In the genomic region with DNA sequence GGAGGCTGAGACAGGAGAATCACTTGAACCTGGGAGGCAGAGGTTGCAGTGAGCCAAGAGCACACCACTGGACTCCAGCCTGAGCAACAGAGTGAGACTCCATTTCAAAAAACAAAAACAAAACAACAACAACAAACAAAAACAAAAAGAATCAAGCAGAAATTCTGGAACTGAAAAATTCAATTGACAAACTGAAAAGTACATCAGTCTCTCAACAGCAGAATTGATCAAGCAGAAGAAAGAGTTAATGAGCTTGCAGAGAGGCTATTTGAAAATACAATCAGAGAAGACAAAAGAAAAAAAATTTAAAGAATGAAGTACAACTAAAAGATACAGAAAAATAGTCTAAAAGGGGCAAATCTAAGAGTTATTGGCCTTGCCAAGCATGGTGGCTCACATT, we compare ENCODE assay signal across 29 cellular contexts. TPM values are rescaled to one million over a fixed set of nuclear protein-coding genes. Genes with fewer than 3 reads are reported as not detected.
"Had no signal": no experiment of that assay in that cellular context is flagged by ENCODE, and none has a peak within 500 bp of the region (broad histone marks: within the 10 kb centered on the region; RNA-seq: fewer than 3 reads in every experiment).

No MANE protein-coding gene starts in this region.

- H3K27ac ChIP-seq: stomach, suprapubic skin, testis, thoracic aorta, thyroid gland, tibial artery, tibial nerve, transverse colon, upper lobe of left lung, upper lobe of right lung, uterus, vagina had no signal

- H3K9me3 ChIP-seq: testis, thyroid gland, upper lobe of right lung, uterus, vagina had no signal

- H3K4me3 ChIP-seq: stomach, suprapubic skin, testis, thoracic aorta, thyroid gland, tibial artery, tibial nerve, transverse colon, upper lobe of left lung, upper lobe of right lung, uterus, vagina had no signal

- FAIRE-seq: urothelium cell line had no signal

- H3K27me3 ChIP-seq: stomach, suprapubic skin, testis, thyroid gland, tibial artery, tibial nerve, transverse colon, upper lobe of left lung, upper lobe of right lung, uterus, vagina had no signal

- DNase-seq: stimulated activated CD4-positive, alpha-beta T cell treated with anti-CD3 and anti-CD28 coated beads, Interleukin-2, amount 100 ng/mL, for 48 hours; stimulated activated CD4-positive, alpha-beta T cell treated with anti-CD3 and anti-CD28 coated beads, Interleukin-4, amount 100 ng/mL, for 1 hour; stimulated activated CD4-positive, alpha-beta T cell treated with anti-CD3 and anti-CD28 coated beads, Interleukin-4, amount 100 ng/mL, for 24 hours; stimulated activated CD4-positive, alpha-beta T cell treated with anti-CD3 and anti-CD28 coated beads, Interleukin-4, amount 100 ng/mL, for 4 hours; stimulated activated CD8-positive, alpha-beta memory T cell treated with anti-CD3 and anti-CD28 coated beads, Interleukin-4, amount 100 ng/mL, for 48 hours; stimulated activated naive B cell treated with anti-CD40 and anti-IgM and Interleukin-4, amounts not matched to agents 10 μg/mL and 1 μg/mL and 100 μg/mL, for 72 hours; stimulated activated naive CD4-positive, alpha-beta T cell; stimulated activated naive CD4-positive, alpha-beta T cell treated with Interleukin-2 at 50 U/mL for 16 hours; stimulated activated naive CD8-positive, alpha-beta T cell treated with anti-CD3 and anti-CD28 coated beads, Interleukin-15, amount 100 ng/mL, for 72 hours; stimulated activated naive CD8-positive, alpha-beta T cell treated with anti-CD3 and anti-CD28 coated beads, Interleukin-15, Interleukin-2, amounts not matched to agents 100 U/mL and 50 U/mL, for 24 hours; stomach; substantia nigra; testis; thyroid gland; tibial artery; transverse colon; trophoblast cell; upper lobe of left lung; upper lobe of right lung; uterus had no signal

- H3K4me1 ChIP-seq: stomach, suprapubic skin, testis, thyroid gland, tibial artery, tibial nerve, transverse colon, upper lobe of left lung, upper lobe of right lung, uterus, vagina had no signal

- H3K36me3 ChIP-seq: stomach, suprapubic skin, thoracic aorta, thyroid gland, tibial artery, transverse colon, upper lobe of left lung, upper lobe of right lung, uterus, vagina had no signal

- ATAC-seq: stimulated activated effector memory CD8-positive, alpha-beta T cell treated with anti-CD3 and anti-CD28 coated beads, Interleukin-12 subunit alpha, Interleukin-12 subunit beta, amount 100 ng/mL, for 72 hours; stimulated activated memory B cell treated with anti-CD40 and anti-IgM and Interleukin-4, amounts not matched to agents 10 μg/mL and 1 μg/mL and 100 μg/mL, for 72 hours; stimulated activated naive B cell treated with anti-CD40 and anti-IgM and Interleukin-4, amounts not matched to agents 10 μg/mL and 1 μg/mL and 100 μg/mL, for 72 hours; stimulated activated naive CD8-positive, alpha-beta T cell treated with anti-CD3 and anti-CD28 coated beads, Interleukin-15, amount 100 ng/mL, for 72 hours; stimulated activated naive CD8-positive, alpha-beta T cell treated with anti-CD3 and anti-CD28 coated beads, Interleukin-15, Interleukin-2, amounts not matched to agents 100 U/mL and 50 U/mL, for 24 hours; upper lobe of right lung had no signal

RNA-seq across cellular contexts. Expression of gene EFHB, which starts 22.6 kb away (rescaled TPM):
- total RNA-seq: stomach, ureter, urinary bladder had no signal
